17 cellular contexts compared by ENCODE assay signal in the genomic region with DNA sequence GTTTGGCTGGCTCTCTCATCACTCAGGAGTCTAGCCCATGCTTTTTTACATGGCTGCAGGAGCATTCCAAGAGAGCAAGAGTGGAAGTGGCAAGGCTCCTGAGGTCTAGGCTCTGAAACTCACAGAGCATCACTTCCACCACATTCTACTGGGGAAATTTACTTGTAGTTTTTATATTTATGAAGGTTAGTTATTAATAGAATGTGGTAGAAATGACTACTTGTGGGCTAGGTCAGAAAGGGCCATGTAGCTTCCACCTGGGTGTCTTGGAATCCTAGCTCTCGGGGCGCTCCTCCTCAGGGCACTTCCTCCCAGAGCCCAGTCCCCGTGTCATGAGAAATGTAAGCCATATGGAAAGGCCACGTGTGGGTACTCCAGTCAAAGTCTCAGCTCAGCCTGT.
A peak's percentile ranks its signal among the peaks of the same experiment; 100 is the strongest.
DNase-seq lines count a peak whose midpoint lies in the region; ATAC-seq, FAIRE-seq and TF ChIP-seq lines count a peak whose summit lies in the region.
"Had no signal": no experiment of that assay in that cellular context is flagged by ENCODE, and none has a peak within 500 bp of the region (broad histone marks: within the 10 kb centered on the region; RNA-seq: fewer than 3 reads in every experiment).

No MANE protein-coding gene starts in this region.

- no peak overlapping the region for H3K4me3 Mint-ChIP-seq in naive thymus-derived CD8-positive, alpha-beta T cell
- H3K4me3 Mint-ChIP-seq: CD4-positive, alpha-beta memory T cell had no signal

- H4K20me1 ChIP-seq in PC-9 (ENCODE audit: insufficient read depth) = no peaks in the 10 kb centered on the region

- H3K4me1 ChIP-seq in PC-9 (replicated peaks; ENCODE audit: insufficient read depth) = no peaks in the 10 kb centered on the region
- H3K4me1 ChIP-seq: HAP-1 had no signal

- H3K36me3 Mint-ChIP-seq in naive thymus-derived CD8-positive, alpha-beta T cell = peaks cover 0 to 4% (median 0%) of the 10 kb centered on the region in 3 donors
- H3K36me3 Mint-ChIP-seq: CD4-positive, alpha-beta memory T cell had no signal

- no peak for TF ChIP-seq CTCF in PC-9 (conservative IDR thresholded peaks at IDR 0.05)

- ATAC-seq in GM18907 (IDR thresholded peaks at IDR 0.05; ENCODE audit: unreplicated experiment) (peak; percentile 62), HG03432 (IDR thresholded peaks at IDR 0.05; ENCODE audit: unreplicated experiment) (peak; percentile 63)
- no peak for ATAC-seq in naive thymus-derived CD8-positive, alpha-beta T cell

- peaks cover 0 to 2% (median 0%) of the 10 kb centered on the region in 9 donors for H3K9me3 Mint-ChIP-seq in naive thymus-derived CD8-positive, alpha-beta T cell

- H3K79me2 ChIP-seq in PC-9 (ENCODE audit: low read depth) = no peaks in the 10 kb centered on the region

- H3K27me3 ChIP-seq in PC-9 (ENCODE audit: insufficient read depth, low read depth) = no peaks in the 10 kb centered on the region

- H3K27me3 Mint-ChIP-seq in naive thymus-derived CD8-positive, alpha-beta T cell = no peaks in the 10 kb centered on the region
- H3K27me3 Mint-ChIP-seq: CD4-positive, alpha-beta memory T cell had no signal

- H3K9me2 ChIP-seq in PC-9 (ENCODE audit: insufficient read depth) = no peaks in the 10 kb centered on the region

- peak; percentile 28 for FAIRE-seq in GM19239 (lab: Jason Lieb, UNC)
- FAIRE-seq: GM12892, H54 had no signal

- H3K36me3 ChIP-seq in PC-9 (ENCODE audit: low read depth) = no peaks in the 10 kb centered on the region
- H3K36me3 ChIP-seq: HAP-1 had no signal

- intact Hi-C loops in PC-9 (cut with micrococcal nuclease; ENCODE audit: unreplicated experiment) = no loop called here

- no peaks in the 10 kb centered on the region for H3F3A ChIP-seq in PC-9 (ENCODE audit: insufficient read depth, low read depth)

- CTCF ChIA-PET in PC-9 (lab: Charles Lee) = no interaction called here

- no peak overlapping the region for H3K4me2 ChIP-seq in PC-9

- H3K4me1 Mint-ChIP-seq in naive thymus-derived CD8-positive, alpha-beta T cell = no peaks in the 10 kb centered on the region

- no peak overlapping the region for H3K4me3 ChIP-seq in PC-9
- H3K4me3 ChIP-seq: HAP-1 had no signal

- H3K27ac ChIP-seq in PC-9 = no peak overlapping the region

- no TSS peak for BruUV-seq in PC-9 (replicated peaks; lab: Mats Ljungman, UMichigan)

- H3K9me3 ChIP-seq in PC-9 (ENCODE audit: insufficient read depth, low read depth) = no peaks in the 10 kb centered on the region
- H3K9me3 ChIP-seq: HAP-1 had no signal

- no peak overlapping the region for H2AFZ ChIP-seq in PC-9

- POLR2A ChIA-PET in naive thymus-derived CD8-positive, alpha-beta T cell (lab: Charles Lee) = no interaction called here
- POLR2A ChIA-PET in PC-9 (lab: Charles Lee; ENCODE audit: unreplicated experiment) = no interaction called here

- no peak overlapping the region for H3K27ac Mint-ChIP-seq in naive thymus-derived CD8-positive, alpha-beta T cell
- H3K27ac Mint-ChIP-seq: CD4-positive, alpha-beta memory T cell had no signal

- DNase-seq in GM19239 (ENCODE audit: insufficient read length, low spot score) = no peak
- DNase-seq in naive thymus-derived CD8-positive, alpha-beta T cell = no peak
- no peak for DNase-seq in GF-D8 (lab: John Stamatoyannopoulos, UW)
- no peak for DNase-seq in PC-9
- no peak for DNase-seq in central memory CD4-positive, alpha-beta T cell
- DNase-seq: C1 segment of cervical spinal cord; Calu3; CD4-positive, alpha-beta memory T cell; COR-L47; DMS53; DMS79 treated with DMSO at 0.1 percent for 48 hours; GOT3 had no signal

Comparison
In these comparisons a context has a peak if more than half of its experiments do, and no peak if none do; other contexts are left out.
1. ATAC-seq: peak in GM18907 (single experiment) and HG03432 (single experiment); none in naive thymus-derived CD8-positive, alpha-beta T cell (0 of 2).